8 cellular contexts compared by ENCODE assay signal in genomic region chr7:122143376-122143750, GRCh38. TPM values are rescaled to one million over a fixed set of nuclear protein-coding genes. Genes with fewer than 3 reads are reported as not detected.
DNase-seq lines count a peak whose midpoint lies in the region; ATAC-seq and TF ChIP-seq lines count a peak whose summit lies in the region.

No MANE protein-coding gene starts in this region.

- no peak overlapping the region for H3K27ac ChIP-seq in DOHH2 (ENCODE audit: low read depth, low read length)

- DNase-seq in activated CD8-positive, alpha-beta T cell treated with anti-CD3 and anti-CD28 coated beads, Interleukin-2, amount 10 ng/mL, durations not matched to agents 7 days and 5 days: no peak
- DNase-seq in fibroblast of mammary gland (ENCODE audit: low read depth) (peak; percentile 21), nephron progenitor cell (peak; percentile 50), NCI-H187 (lab: John Stamatoyannopoulos, UW) (no peak)

- TF ChIP-seq CTCF in DOHH2 (IDR thresholded peaks at IDR 0.05; ENCODE audit: low read depth, low read length, poor library complexity, severe bottlenecking) (no peak), fibroblast of mammary gland (conservative IDR thresholded peaks at IDR 0.05; ENCODE audit: control insufficient read depth, insufficient read depth, low read depth, low read length) (no peak), nephron progenitor cell (IDR thresholded peaks at IDR 0.05) (no peak)

- POLR2A ChIA-PET in activated CD8-positive, alpha-beta T cell treated with anti-CD3 and anti-CD28 coated beads, Interleukin-2, amount 10 ng/mL, durations not matched to agents 7 days and 5 days (lab: Charles Lee): no interaction called here

- ATAC-seq in HG02798 (IDR thresholded peaks at IDR 0.05; ENCODE audit: poor library complexity, unreplicated experiment): peak; percentile 0
- peak; percentile 7 for ATAC-seq in activated CD8-positive, alpha-beta T cell treated with anti-CD3 and anti-CD28 coated beads, Interleukin-2, amount 10 ng/mL, durations not matched to agents 7 days and 5 days
- no peak for ATAC-seq in HG03378 (IDR thresholded peaks at IDR 0.05; ENCODE audit: unreplicated experiment)
- no peak for ATAC-seq in HG03196 (IDR thresholded peaks at IDR 0.05; ENCODE audit: unreplicated experiment)

- H3K9me3 Mint-ChIP-seq in activated CD8-positive, alpha-beta T cell treated with anti-CD3 and anti-CD28 coated beads, Interleukin-2, amount 10 ng/mL, durations not matched to agents 7 days and 5 days (ENCODE audit: insufficient read depth): no peaks in the 10 kb centered on the region
- H3K9me3 Mint-ChIP-seq in nephron progenitor cell: no peaks in the 10 kb centered on the region

- no peaks in the 10 kb centered on the region for H4K20me1 ChIP-seq in DOHH2 (ENCODE audit: control insufficient read depth, insufficient read depth, low read depth, low read length)

- H3K9me3 ChIP-seq in DOHH2 (ENCODE audit: control insufficient read depth, insufficient read depth, low read length): 0 out of 2 replicates have a peak, but pooled peaks cover 2% of the 10 kb centered on the region

- H3K4me2 ChIP-seq in DOHH2 (ENCODE audit: low read length): peak overlapping the region; percentile 23; the same call in 1 of the 2 replicates

- no peaks in the 10 kb centered on the region for H3K79me2 ChIP-seq in DOHH2 (ENCODE audit: control insufficient read depth, low read length)

- H3K4me1 Mint-ChIP-seq in activated CD8-positive, alpha-beta T cell treated with anti-CD3 and anti-CD28 coated beads, Interleukin-2, amount 10 ng/mL, durations not matched to agents 7 days and 5 days (ENCODE audit: low read depth): peaks cover 17% of the 10 kb centered on the region
- H3K4me1 Mint-ChIP-seq in nephron progenitor cell: peaks cover 38% of the 10 kb centered on the region

- H3K9me2 ChIP-seq in DOHH2 (replicated peaks; ENCODE audit: control insufficient read depth, low read length): no peaks in the 10 kb centered on the region

- no peaks in the 10 kb centered on the region for H3K4me1 ChIP-seq in DOHH2 (ENCODE audit: control insufficient read depth, low read length)

- peak overlapping the region; percentile 86 for H3K4me3 Mint-ChIP-seq in activated CD8-positive, alpha-beta T cell treated with anti-CD3 and anti-CD28 coated beads, Interleukin-2, amount 10 ng/mL, durations not matched to agents 7 days and 5 days
- H3K4me3 Mint-ChIP-seq in nephron progenitor cell: peak overlapping the region; percentile 100

- H3K36me3 ChIP-seq in DOHH2 (ENCODE audit: control insufficient read depth, low read length): no peaks in the 10 kb centered on the region

- no peak overlapping the region for H3K27ac Mint-ChIP-seq in activated CD8-positive, alpha-beta T cell treated with anti-CD3 and anti-CD28 coated beads, Interleukin-2, amount 10 ng/mL, durations not matched to agents 7 days and 5 days
- H3K27ac Mint-ChIP-seq in nephron progenitor cell: peak overlapping the region; percentile 100

- H3K27me3 ChIP-seq in DOHH2 (ENCODE audit: control insufficient read depth, low read length): no peaks in the 10 kb centered on the region; the same call in 1 of the 2 replicates

- H3K36me3 Mint-ChIP-seq in activated CD8-positive, alpha-beta T cell treated with anti-CD3 and anti-CD28 coated beads, Interleukin-2, amount 10 ng/mL, durations not matched to agents 7 days and 5 days (ENCODE audit: low read depth): no peaks in the 10 kb centered on the region
- peaks cover 8% of the 10 kb centered on the region for H3K36me3 Mint-ChIP-seq in nephron progenitor cell (ENCODE audit: low read depth)

- H3K4me3 ChIP-seq in DOHH2 (ENCODE audit: low read length) (peak overlapping the region; percentile 37; the same call in 1 of the 2 replicates), fibroblast of mammary gland (ENCODE audit: control insufficient read depth, low read depth, low read length) (peak overlapping the region; percentile 88)

- CTCF ChIA-PET in activated CD8-positive, alpha-beta T cell treated with anti-CD3 and anti-CD28 coated beads, Interleukin-2, amount 10 ng/mL, durations not matched to agents 7 days and 5 days (lab: Charles Lee): interaction anchor here (1.5 kb wide), 1 partner anchor 50 kb away, joined by 3 read pairs; no protein-coding TSS in a partner anchor

- H3F3A ChIP-seq in DOHH2 (ENCODE audit: control insufficient read depth, insufficient read depth): no peaks in the 10 kb centered on the region

- H3K27me3 Mint-ChIP-seq in activated CD8-positive, alpha-beta T cell treated with anti-CD3 and anti-CD28 coated beads, Interleukin-2, amount 10 ng/mL, durations not matched to agents 7 days and 5 days (ENCODE audit: low read depth): peaks cover 23% of the 10 kb centered on the region
- peaks cover 8% of the 10 kb centered on the region for H3K27me3 Mint-ChIP-seq in nephron progenitor cell (ENCODE audit: low read depth, poor library complexity)

RNA-seq across cellular contexts. Expression of gene AASS, which starts 0.7 kb away (rescaled TPM):
- total RNA-seq in activated CD8-positive, alpha-beta T cell treated with anti-CD3 and anti-CD28 coated beads, Interleukin-2, amount 10 ng/mL, durations not matched to agents 7 days and 5 days: under 1 TPM; 0.26 to 0.52 TPM

Comparison
In these comparisons a context has a peak if more than half of its experiments do, and no peak if none do; other contexts are left out.
1. ATAC-seq: peak in HG02798 (single experiment) and activated CD8-positive, alpha-beta T cell treated with anti-CD3 and anti-CD28 coated beads, Interleukin-2, amount 10 ng/mL, durations not matched to agents 7 days and 5 days (single experiment); none in HG03378 (single experiment) and HG03196 (single experiment).
2. DNase-seq: peak in fibroblast of mammary gland (single experiment) and nephron progenitor cell (single experiment); none in activated CD8-positive, alpha-beta T cell treated with anti-CD3 and anti-CD28 coated beads, Interleukin-2, amount 10 ng/mL, durations not matched to agents 7 days and 5 days (single experiment) and NCI-H187 (0 of 2).